8 cellular contexts compared by ENCODE assay signal in genomic region chr19:42132851-42133528, GRCh38. TPM values are rescaled to one million over a fixed set of nuclear protein-coding genes. Genes with fewer than 3 reads are reported as not detected.
DNase-seq lines count a peak whose midpoint lies in the region; FAIRE-seq and TF ChIP-seq lines count a peak whose summit lies in the region.

No MANE protein-coding gene starts in this region.

- intact Hi-C loops in activated T-helper 2 cell treated with anti-CD3 and anti-CD28 coated beads, Interferon-gamma antibody, Interleukin-2, Interleukin-4, amounts not matched to agents 10 μg/mL and 5 μg/mL and 100 μg/mL, durations not matched to agents 14 hours and 24 hours and 36 hours (cut with micrococcal nuclease), result loop anchor here (1.0 to 5.0 kb wide), 9 partner anchors 11 to 192 kb away; partner anchors contain the start of genes GSK3A, MEGF8 and ZNF526

- no peaks in the 10 kb centered on the region for H3K36me3 ChIP-seq in neutrophil

- in situ Hi-C loops in KBM-7 (cut with MboI; ENCODE audit: low pct_unique_long_range_greater_than_20kb, low sequenced_read_pairs), result no loop called here

- FAIRE-seq in GM18507 (lab: Jason Lieb, UNC) (peak; percentile 92), frontal cortex (lab: Jason Lieb, UNC) (no peak)

- TF ChIP-seq CTCF in 22Rv1 (IDR thresholded peaks at IDR 0.05), result peak; percentile 95
- TF ChIP-seq CTCF in neutrophil (IDR thresholded peaks at IDR 0.05), result peak; percentile 96

- peak; percentile 75 for DNase-seq in GM18507 (ENCODE audit: extremely low spot score, insufficient read length, low read depth)
- DNase-seq in KBM-7, result peak; percentile 79
- peak; percentile 49 for DNase-seq in RPMI7951 (ENCODE audit: low read depth)
- peak; percentile 81 for DNase-seq in activated T-helper 2 cell treated with anti-CD3 and anti-CD28 coated beads, Interferon-gamma antibody, Interleukin-2, Interleukin-4, amounts not matched to agents 10 μg/mL and 5 μg/mL and 100 μg/mL, durations not matched to agents 14 hours and 24 hours and 36 hours (ENCODE audit: low spot score)
- peak; percentile 85 to 95 for DNase-seq in frontal cortex (ENCODE audit: low spot score in 2 of 2)
- DNase-seq in superior temporal gyrus (ENCODE audit: extremely low spot score), result peak; percentile 74

- peaks cover 21% of the 10 kb centered on the region in 2 experiments for H3K4me1 ChIP-seq in neutrophil (ENCODE audit: control insufficient read depth in 1 of 2, insufficient read depth in 1 of 2, low read depth in 1 of 2, low read length in 1 of 2)

- H3K27me3 ChIP-seq in neutrophil, result peaks cover 83% of the 10 kb centered on the region

- no peaks in the 10 kb centered on the region for H3K9me3 ChIP-seq in neutrophil

- H3K9me3 Mint-ChIP-seq in activated T-helper 2 cell treated with anti-CD3 and anti-CD28 coated beads, Interferon-gamma antibody, Interleukin-2, Interleukin-4, amounts not matched to agents 10 μg/mL and 5 μg/mL and 100 μg/mL, durations not matched to agents 14 hours and 24 hours and 36 hours, result no peaks in the 10 kb centered on the region

- H3K27me3 Mint-ChIP-seq in activated T-helper 2 cell treated with anti-CD3 and anti-CD28 coated beads, Interferon-gamma antibody, Interleukin-2, Interleukin-4, amounts not matched to agents 10 μg/mL and 5 μg/mL and 100 μg/mL, durations not matched to agents 14 hours and 24 hours and 36 hours (ENCODE audit: low read depth), result no peaks in the 10 kb centered on the region

- H3K27ac ChIP-seq in 22Rv1, result no peak overlapping the region
- no peak overlapping the region for H3K27ac ChIP-seq in neutrophil

- H3K27ac Mint-ChIP-seq in activated T-helper 2 cell treated with anti-CD3 and anti-CD28 coated beads, Interferon-gamma antibody, Interleukin-2, Interleukin-4, amounts not matched to agents 10 μg/mL and 5 μg/mL and 100 μg/mL, durations not matched to agents 14 hours and 24 hours and 36 hours, result peak overlapping the region; percentile 91

- H3K4me1 Mint-ChIP-seq in activated T-helper 2 cell treated with anti-CD3 and anti-CD28 coated beads, Interferon-gamma antibody, Interleukin-2, Interleukin-4, amounts not matched to agents 10 μg/mL and 5 μg/mL and 100 μg/mL, durations not matched to agents 14 hours and 24 hours and 36 hours (ENCODE audit: low read depth), result peaks cover 46% of the 10 kb centered on the region

- peak overlapping the region; percentile 92 for H3K4me3 Mint-ChIP-seq in activated T-helper 2 cell treated with anti-CD3 and anti-CD28 coated beads, Interferon-gamma antibody, Interleukin-2, Interleukin-4, amounts not matched to agents 10 μg/mL and 5 μg/mL and 100 μg/mL, durations not matched to agents 14 hours and 24 hours and 36 hours (ENCODE audit: low read depth)

- peak overlapping the region; percentile 40 to 58 for H3K4me3 ChIP-seq in neutrophil (ENCODE audit: low read depth in 1 of 2, low read length in 1 of 2)

- H3K36me3 Mint-ChIP-seq in activated T-helper 2 cell treated with anti-CD3 and anti-CD28 coated beads, Interferon-gamma antibody, Interleukin-2, Interleukin-4, amounts not matched to agents 10 μg/mL and 5 μg/mL and 100 μg/mL, durations not matched to agents 14 hours and 24 hours and 36 hours (ENCODE audit: low read depth), result peaks cover 8% of the 10 kb centered on the region

RNA-seq across cellular contexts. Expression of gene POU2F2, which starts 0.7 kb away (rescaled TPM):
- total RNA-seq in RPMI7951 (2014; rRNA removed; shearing (Covaris generic)), result 2.0 and 2.4 TPM in 2 replicates
- total RNA-seq in activated T-helper 2 cell treated with anti-CD3 and anti-CD28 coated beads, Interferon-gamma antibody, Interleukin-2, Interleukin-4, amounts not matched to agents 10 μg/mL and 5 μg/mL and 100 μg/mL, durations not matched to agents 14 hours and 24 hours and 36 hours, result 48.6 and 49.5 TPM in 2 replicates
- 2.9 TPM for total RNA-seq in frontal cortex

RNA-seq across cellular contexts. Expression of gene ZNF574, which starts 57.0 kb away (rescaled TPM):
- 18.1 and 20.6 TPM in 2 replicates for total RNA-seq in RPMI7951 (2014; rRNA removed; shearing (Covaris generic))
- 15.7 and 16.6 TPM in 2 replicates for total RNA-seq in activated T-helper 2 cell treated with anti-CD3 and anti-CD28 coated beads, Interferon-gamma antibody, Interleukin-2, Interleukin-4, amounts not matched to agents 10 μg/mL and 5 μg/mL and 100 μg/mL, durations not matched to agents 14 hours and 24 hours and 36 hours
- 13.5 TPM for total RNA-seq in frontal cortex

Comparison
In these comparisons a context has a peak if more than half of its experiments do, and no peak if none do; other contexts are left out.
1. RNA of gene POU2F2, which starts 0.7 kb away (total RNA-seq): 48.6 to 49.5 TPM in activated T-helper 2 cell treated with anti-CD3 and anti-CD28 coated beads, Interferon-gamma antibody, Interleukin-2, Interleukin-4, amounts not matched to agents 10 μg/mL and 5 μg/mL and 100 μg/mL, durations not matched to agents 14 hours and 24 hours and 36 hours; 2.9 TPM in frontal cortex (single experiment) and 2.0 to 2.4 TPM in RPMI7951; every median in the first group is over 10 times any median in the second.
2. Peak in every context shown above with its lines, with median percentiles within 50 percentile points of each other: DNase-seq.